ENCODE assay signal across 1 cellular context in the genomic region with DNA sequence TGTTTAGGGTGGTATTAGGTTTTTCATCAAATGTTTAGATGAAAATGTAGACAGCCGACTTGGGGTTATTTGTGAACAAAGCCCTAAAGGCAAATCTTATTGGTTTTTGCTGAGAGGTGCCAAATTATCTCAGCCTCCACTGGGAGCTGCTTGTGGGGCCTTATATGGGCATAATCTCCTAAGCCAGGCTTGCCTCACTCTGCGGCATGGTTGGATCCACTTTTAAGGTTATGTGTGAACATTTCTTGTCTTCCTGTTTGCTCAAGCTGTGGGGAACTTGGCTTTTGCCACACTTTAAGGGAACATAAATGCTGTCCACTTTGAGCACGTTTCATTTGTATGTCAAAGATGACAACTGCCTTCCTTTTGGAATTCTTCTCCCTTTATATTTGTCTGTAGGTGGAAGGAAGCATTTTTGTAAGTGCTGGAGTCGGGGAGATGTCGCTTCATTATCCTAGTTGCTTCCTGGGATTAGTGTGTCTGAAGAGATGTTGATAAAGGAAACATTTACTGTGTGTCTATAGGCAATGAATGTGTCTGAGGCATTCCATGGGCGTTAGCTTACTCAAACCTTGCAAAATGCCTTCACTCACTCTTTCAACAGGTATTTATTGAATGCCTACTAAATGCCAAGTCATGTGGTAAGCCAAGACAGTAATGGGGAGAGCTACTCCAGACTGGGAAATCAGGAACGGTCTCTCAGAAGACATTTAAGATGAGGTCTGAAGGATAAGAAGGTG.
TF ChIP-seq lines count a peak whose summit lies in the region.

No MANE protein-coding gene starts in this region.

TF ChIP-seq in SK-N-SH, 30 proteins besides CTCF, POLR2A, EP300 and RAD21 (continued from another document):
- TF ChIP-seq PBX3 (IDR thresholded peaks at IDR 0.05) (no peak), FOXM1 (IDR thresholded peaks at IDR 0.05; ENCODE audit: low read depth) (no peak), ELF1 (IDR thresholded peaks at IDR 0.05) (no peak)
